Comparison of ENCODE assay signal across 29 cellular contexts in genomic region chr5:10910261-10910660, GRCh38.
"Had no signal": no experiment of that assay in that cellular context is flagged by ENCODE, and none has a peak within 500 bp of the region (broad histone marks: within the 10 kb centered on the region; RNA-seq: fewer than 3 reads in every experiment).

No MANE protein-coding gene starts in this region.

- H3K27me3 ChIP-seq: suprapubic skin, testis, thyroid gland, tibial artery, tibial nerve, transverse colon, upper lobe of left lung, upper lobe of right lung, uterus, vagina had no signal

- H3K36me3 ChIP-seq: stomach, suprapubic skin, thoracic aorta, thyroid gland, tibial artery, tibial nerve, transverse colon, upper lobe of left lung, upper lobe of right lung, uterus, vagina had no signal

- H3K36me3 Mint-ChIP-seq: stimulated activated effector memory CD8-positive, alpha-beta T cell treated with anti-CD3 and anti-CD28 coated beads, Interleukin-12 subunit alpha, Interleukin-12 subunit beta, amount 100 ng/mL, for 72 hours; stimulated activated memory B cell treated with anti-CD40 and anti-IgM and Interleukin-4, amounts not matched to agents 10 μg/mL and 1 μg/mL and 100 μg/mL, for 72 hours; stimulated activated naive B cell treated with anti-CD40 and anti-IgM and Interleukin-4, amounts not matched to agents 10 μg/mL and 1 μg/mL and 100 μg/mL, for 72 hours; type B pancreatic cell had no signal

- H3K27ac ChIP-seq: stomach, suprapubic skin, testis, thoracic aorta, thyroid gland, tibial artery, tibial nerve, transverse colon, upper lobe of left lung, upper lobe of right lung, uterus, vagina had no signal

- H3K9me3 Mint-ChIP-seq: stimulated activated effector memory CD8-positive, alpha-beta T cell treated with anti-CD3 and anti-CD28 coated beads, Interleukin-12 subunit alpha, Interleukin-12 subunit beta, amount 100 ng/mL, for 72 hours; stimulated activated naive CD8-positive, alpha-beta T cell treated with anti-CD3 and anti-CD28 coated beads, Interleukin-15, amount 100 ng/mL, for 72 hours; stimulated activated naive CD8-positive, alpha-beta T cell treated with anti-CD3 and anti-CD28 coated beads, Interleukin-15, Interleukin-2, amounts not matched to agents 100 ng/mL and 50 ng/mL, for 24 hours; type B pancreatic cell had no signal

- H3K9me3 ChIP-seq: stomach, suprapubic skin, testis, thoracic aorta, thyroid gland, tibial artery, tibial nerve, transverse colon, upper lobe of left lung, upper lobe of right lung, uterus, vagina had no signal

- DNase-seq: stimulated activated CD4-positive, alpha-beta T cell treated with anti-CD3 and anti-CD28 coated beads, Interleukin-2, amount 100 ng/mL, for 48 hours; stimulated activated CD4-positive, alpha-beta T cell treated with anti-CD3 and anti-CD28 coated beads, Interleukin-4, amount 100 ng/mL, for 1 hour; stimulated activated CD4-positive, alpha-beta T cell treated with anti-CD3 and anti-CD28 coated beads, Interleukin-4, amount 100 ng/mL, for 24 hours; stimulated activated CD4-positive, alpha-beta T cell treated with anti-CD3 and anti-CD28 coated beads, Interleukin-4, amount 100 ng/mL, for 4 hours; stimulated activated CD8-positive, alpha-beta memory T cell treated with anti-CD3 and anti-CD28 coated beads, Interleukin-4, amount 100 ng/mL, for 48 hours; stimulated activated naive B cell treated with anti-CD40 and anti-IgM and Interleukin-4, amounts not matched to agents 10 μg/mL and 1 μg/mL and 100 μg/mL, for 72 hours; stimulated activated naive CD4-positive, alpha-beta T cell; stimulated activated naive CD4-positive, alpha-beta T cell treated with Interleukin-2 at 50 U/mL for 16 hours; stimulated activated naive CD8-positive, alpha-beta T cell treated with anti-CD3 and anti-CD28 coated beads, Interleukin-15, amount 100 ng/mL, for 72 hours; stimulated activated naive CD8-positive, alpha-beta T cell treated with anti-CD3 and anti-CD28 coated beads, Interleukin-15, Interleukin-2, amounts not matched to agents 100 U/mL and 50 U/mL, for 24 hours; stomach; substantia nigra; testis; thyroid gland; tibial artery; transverse colon; trophoblast cell; upper lobe of left lung; upper lobe of right lung; uterus had no signal

- H3K27ac Mint-ChIP-seq: stimulated activated effector memory CD8-positive, alpha-beta T cell treated with anti-CD3 and anti-CD28 coated beads, Interleukin-12 subunit alpha, Interleukin-12 subunit beta, amount 100 ng/mL, for 72 hours; stimulated activated memory B cell treated with anti-CD40 and anti-IgM and Interleukin-4, amounts not matched to agents 10 μg/mL and 1 μg/mL and 100 μg/mL, for 72 hours; stimulated activated naive B cell treated with anti-CD40 and anti-IgM and Interleukin-4, amounts not matched to agents 10 μg/mL and 1 μg/mL and 100 μg/mL, for 72 hours; stimulated activated naive CD8-positive, alpha-beta T cell treated with anti-CD3 and anti-CD28 coated beads, Interleukin-15, amount 100 ng/mL, for 72 hours; stimulated activated naive CD8-positive, alpha-beta T cell treated with anti-CD3 and anti-CD28 coated beads, Interleukin-15, Interleukin-2, amounts not matched to agents 100 ng/mL and 50 ng/mL, for 24 hours; type B pancreatic cell had no signal

- H3K4me1 ChIP-seq: stomach, testis, thyroid gland, tibial artery, tibial nerve, transverse colon, upper lobe of left lung, upper lobe of right lung, uterus, vagina had no signal

- FAIRE-seq: urothelium cell line had no signal

- H3K4me3 Mint-ChIP-seq: stimulated activated effector memory CD8-positive, alpha-beta T cell treated with anti-CD3 and anti-CD28 coated beads, Interleukin-12 subunit alpha, Interleukin-12 subunit beta, amount 100 ng/mL, for 72 hours; stimulated activated memory B cell treated with anti-CD40 and anti-IgM and Interleukin-4, amounts not matched to agents 10 μg/mL and 1 μg/mL and 100 μg/mL, for 72 hours; stimulated activated naive B cell treated with anti-CD40 and anti-IgM and Interleukin-4, amounts not matched to agents 10 μg/mL and 1 μg/mL and 100 μg/mL, for 72 hours; stimulated activated naive CD8-positive, alpha-beta T cell treated with anti-CD3 and anti-CD28 coated beads, Interleukin-15, amount 100 ng/mL, for 72 hours; stimulated activated naive CD8-positive, alpha-beta T cell treated with anti-CD3 and anti-CD28 coated beads, Interleukin-15, Interleukin-2, amounts not matched to agents 100 ng/mL and 50 ng/mL, for 24 hours; type B pancreatic cell had no signal

- H3K4me1 Mint-ChIP-seq: stimulated activated effector memory CD8-positive, alpha-beta T cell treated with anti-CD3 and anti-CD28 coated beads, Interleukin-12 subunit alpha, Interleukin-12 subunit beta, amount 100 ng/mL, for 72 hours; stimulated activated memory B cell treated with anti-CD40 and anti-IgM and Interleukin-4, amounts not matched to agents 10 μg/mL and 1 μg/mL and 100 μg/mL, for 72 hours; stimulated activated naive CD8-positive, alpha-beta T cell treated with anti-CD3 and anti-CD28 coated beads, Interleukin-15, amount 100 ng/mL, for 72 hours had no signal

- ATAC-seq: stimulated activated effector memory CD8-positive, alpha-beta T cell treated with anti-CD3 and anti-CD28 coated beads, Interleukin-12 subunit alpha, Interleukin-12 subunit beta, amount 100 ng/mL, for 72 hours; stimulated activated memory B cell treated with anti-CD40 and anti-IgM and Interleukin-4, amounts not matched to agents 10 μg/mL and 1 μg/mL and 100 μg/mL, for 72 hours; stimulated activated naive B cell treated with anti-CD40 and anti-IgM and Interleukin-4, amounts not matched to agents 10 μg/mL and 1 μg/mL and 100 μg/mL, for 72 hours; stimulated activated naive CD8-positive, alpha-beta T cell treated with anti-CD3 and anti-CD28 coated beads, Interleukin-15, amount 100 ng/mL, for 72 hours; stimulated activated naive CD8-positive, alpha-beta T cell treated with anti-CD3 and anti-CD28 coated beads, Interleukin-15, Interleukin-2, amounts not matched to agents 100 U/mL and 50 U/mL, for 24 hours; upper lobe of right lung had no signal

- H3K4me3 ChIP-seq: stomach, suprapubic skin, testis, thoracic aorta, thyroid gland, tibial artery, tibial nerve, transverse colon, upper lobe of left lung, upper lobe of right lung, uterus, vagina had no signal
